ENCODE assay signal across 9 cellular contexts in genomic region chr20:45405566-45406259, GRCh38. TPM values are rescaled to one million over a fixed set of nuclear protein-coding genes. Genes with fewer than 3 reads are reported as not detected.
DNase-seq lines count a peak whose midpoint lies in the region; ATAC-seq and TF ChIP-seq lines count a peak whose summit lies in the region.
"Had no signal": no experiment of that assay in that cellular context is flagged by ENCODE, and none has a peak within 500 bp of the region (broad histone marks: within the 10 kb centered on the region; RNA-seq: fewer than 3 reads in every experiment).

No MANE protein-coding gene starts in this region.

- H3K4me1 ChIP-seq in ACC112 (ENCODE audit: control insufficient read depth, insufficient read depth, low read length, unreplicated experiment) (peaks cover 4% of the 10 kb centered on the region), H9 (ENCODE audit: insufficient read depth, low read length) (peaks cover 3% of the 10 kb centered on the region; the same call in 1 of the 2 replicates)

- H3K9ac ChIP-seq in H9 (ENCODE audit: extremely low read depth, insufficient read length, low read length), result peak overlapping the region; percentile 20

- no peak overlapping the region for H2AK5ac ChIP-seq in H9 (ENCODE audit: insufficient read length, low read length)

- peak overlapping the region; percentile 88 to 92 for H3K4me3 Mint-ChIP-seq in H9
- peak overlapping the region; percentile 72 for H3K4me3 Mint-ChIP-seq in activated T-helper 2 cell treated with anti-CD3 and anti-CD28 coated beads, Interferon-gamma antibody, Interleukin-2, Interleukin-4, amounts not matched to agents 10 μg/mL and 5 μg/mL and 100 μg/mL, durations not matched to agents 14 hours and 24 hours and 36 hours (ENCODE audit: low read depth)

- H3K27me3 Mint-ChIP-seq in H9 (ENCODE audit: low read depth), result peaks cover 44% of the 10 kb centered on the region
- H3K27me3 Mint-ChIP-seq in activated T-helper 2 cell treated with anti-CD3 and anti-CD28 coated beads, Interferon-gamma antibody, Interleukin-2, Interleukin-4, amounts not matched to agents 10 μg/mL and 5 μg/mL and 100 μg/mL, durations not matched to agents 14 hours and 24 hours and 36 hours (ENCODE audit: low read depth), result peaks cover 13% of the 10 kb centered on the region

- DNase-seq in H9 (peak; percentile 40), left cardiac atrium (peak; percentile 71), renal cortical epithelial cell (ENCODE audit: low read depth) (peak; percentile 12), cerebellar nuclear complex (lab: John Stamatoyannopoulos, UW) (no peak)
- no peak for DNase-seq in activated T-helper 2 cell treated with anti-CD3 and anti-CD28 coated beads, Interferon-gamma antibody, Interleukin-2, Interleukin-4, amounts not matched to agents 10 μg/mL and 5 μg/mL and 100 μg/mL, durations not matched to agents 14 hours and 24 hours and 36 hours (ENCODE audit: low spot score)
- DNase-seq in stimulated activated CD4-positive, alpha-beta T cell treated with anti-CD3 and anti-CD28 coated beads, Interleukin-2, amount 100 ng/mL, for 48 hours, result no peak

- peak overlapping the region; percentile 71; the same call in 1 of the 2 replicates for H3K14ac ChIP-seq in H9 (ENCODE audit: insufficient read depth, low read length)

- H3K18ac ChIP-seq in H9 (ENCODE audit: insufficient read length, low read depth, low read length), result peak overlapping the region; percentile 1

- no peak overlapping the region for H2BK5ac ChIP-seq in H9 (ENCODE audit: insufficient read length, low read length)

- peaks cover 21% of the 10 kb centered on the region for H3K23me2 ChIP-seq in H9 (ENCODE audit: insufficient read length, low read depth, low read length, poor library complexity, severe bottlenecking)

- H3K4me1 Mint-ChIP-seq in H9, result peaks cover 12 to 15% of the 10 kb centered on the region in 2 experiments
- peaks cover 14% of the 10 kb centered on the region for H3K4me1 Mint-ChIP-seq in activated T-helper 2 cell treated with anti-CD3 and anti-CD28 coated beads, Interferon-gamma antibody, Interleukin-2, Interleukin-4, amounts not matched to agents 10 μg/mL and 5 μg/mL and 100 μg/mL, durations not matched to agents 14 hours and 24 hours and 36 hours (ENCODE audit: low read depth)

- no peaks in the 10 kb centered on the region for H3K9me3 ChIP-seq in H9 (ENCODE audit: control insufficient read depth, low read depth, low read length)

- no peak overlapping the region for H4K91ac ChIP-seq in H9 (ENCODE audit: insufficient read length, low read depth, low read length)

- no peak overlapping the region for H3K27ac Mint-ChIP-seq in H9
- no peak overlapping the region for H3K27ac Mint-ChIP-seq in activated T-helper 2 cell treated with anti-CD3 and anti-CD28 coated beads, Interferon-gamma antibody, Interleukin-2, Interleukin-4, amounts not matched to agents 10 μg/mL and 5 μg/mL and 100 μg/mL, durations not matched to agents 14 hours and 24 hours and 36 hours

- H3K27ac ChIP-seq in ACC112 (ENCODE audit: low read depth, low read length), result no peak overlapping the region
- no peak overlapping the region for H3K27ac ChIP-seq in H9 (ENCODE audit: insufficient read length, low read depth, low read length)

- no peaks in the 10 kb centered on the region for H4K20me1 ChIP-seq in H9 (ENCODE audit: control insufficient read depth, insufficient read depth, insufficient read length)

- peaks cover 14 to 26% (median 17%) of the 10 kb centered on the region in 3 experiments for H3K36me3 Mint-ChIP-seq in H9 (ENCODE audit: insufficient read depth in 1 of 3, low read depth in 3 of 3)
- H3K36me3 Mint-ChIP-seq in activated T-helper 2 cell treated with anti-CD3 and anti-CD28 coated beads, Interferon-gamma antibody, Interleukin-2, Interleukin-4, amounts not matched to agents 10 μg/mL and 5 μg/mL and 100 μg/mL, durations not matched to agents 14 hours and 24 hours and 36 hours (ENCODE audit: low read depth), result peaks cover 3% of the 10 kb centered on the region

- H2BK12ac ChIP-seq in H9 (ENCODE audit: insufficient read length, low read depth, low read length), result no peak overlapping the region

- H2BK20ac ChIP-seq in H9 (ENCODE audit: low read depth, low read length, poor library complexity, severe bottlenecking), result no peak overlapping the region

- peak overlapping the region; percentile 78 for H3K4me3 ChIP-seq in ACC112 (ENCODE audit: low read depth, low read length)

- H3K4me2 ChIP-seq in H9 (ENCODE audit: insufficient read depth, insufficient read length, low read length), result peak overlapping the region; percentile 97

- H3K79me1 ChIP-seq in H9 (ENCODE audit: insufficient read depth, low read depth, low read length, poor library complexity, severe bottlenecking), result no peaks in the 10 kb centered on the region

- H3T11ph ChIP-seq in H9 (ENCODE audit: low read length), result no peak overlapping the region

- ATAC-seq in left cardiac atrium, result peak; percentile 18 to 62
- no peak for ATAC-seq in GM18909 (IDR thresholded peaks at IDR 0.05; ENCODE audit: poor library complexity, unreplicated experiment)

- no peak overlapping the region for H3K56ac ChIP-seq in H9 (ENCODE audit: insufficient read length, low read depth, low read length)

- no peak overlapping the region for H2BK120ac ChIP-seq in H9 (ENCODE audit: low read depth, low read length, poor library complexity, severe bottlenecking)

- no peak overlapping the region for H3K4ac ChIP-seq in H9 (ENCODE audit: low read depth, low read length)

- TF ChIP-seq CTCF in H9 (conservative IDR thresholded peaks at IDR 0.05), result no peak

- H3K79me2 ChIP-seq in ACC112 (ENCODE audit: control insufficient read depth, insufficient read depth, low read length, unreplicated experiment), result no peaks in the 10 kb centered on the region
- no peaks in the 10 kb centered on the region for H3K79me2 ChIP-seq in H9 (ENCODE audit: insufficient read depth, low read length)

- intact Hi-C loops in activated T-helper 2 cell treated with anti-CD3 and anti-CD28 coated beads, Interferon-gamma antibody, Interleukin-2, Interleukin-4, amounts not matched to agents 10 μg/mL and 5 μg/mL and 100 μg/mL, durations not matched to agents 14 hours and 24 hours and 36 hours (cut with micrococcal nuclease), result no loop called here
- intact Hi-C loops in left cardiac atrium (cut with DNase I), result loop anchor here in 1 of 2 donors (2.0 kb wide), 1 partner anchor 47 kb away; no protein-coding TSS in a partner anchor

- H4K5ac ChIP-seq in H9 (ENCODE audit: insufficient read length, low read depth, low read length), result no peak overlapping the region

- H3K36me3 ChIP-seq in ACC112 (ENCODE audit: insufficient read depth, low read length), result no peaks in the 10 kb centered on the region

- peaks cover 12 to 14% of the 10 kb centered on the region in 2 experiments for H3K9me3 Mint-ChIP-seq in H9
- peaks cover 19% of the 10 kb centered on the region for H3K9me3 Mint-ChIP-seq in activated T-helper 2 cell treated with anti-CD3 and anti-CD28 coated beads, Interferon-gamma antibody, Interleukin-2, Interleukin-4, amounts not matched to agents 10 μg/mL and 5 μg/mL and 100 μg/mL, durations not matched to agents 14 hours and 24 hours and 36 hours

- H2AFZ ChIP-seq in ACC112 (ENCODE audit: low read length, unreplicated experiment) (no peak overlapping the region), H9 (ENCODE audit: low read length) (no peak overlapping the region)

- no peak overlapping the region for H3K23ac ChIP-seq in H9 (ENCODE audit: insufficient read length, low read depth, low read length)

- no peak overlapping the region for H4K8ac ChIP-seq in H9 (replicated peaks; ENCODE audit: insufficient read length, low read depth, low read length)

- no CpG with 5 or more reads among the region's 49 CpGs for WGBS in H9 (ENCODE audit: extremely low coverage, insufficient read length, low lambda C conversion rate)

- H3K27me3 ChIP-seq in ACC112 (ENCODE audit: insufficient read depth, low read length), result peaks cover 23% of the 10 kb centered on the region; the same call in 1 of the 2 replicates
- peaks cover 4% of the 10 kb centered on the region; the same call in 1 of the 2 replicates for H3K27me3 ChIP-seq in H9 (ENCODE audit: insufficient read depth, low read length)

- no peak overlapping the region for H2BK15ac ChIP-seq in H9 (ENCODE audit: low read depth, low read length)

RNA-seq across cellular contexts. Expression of gene DBNDD2, which starts 2.4 kb away (rescaled TPM):
- 39.1 and 39.3 TPM in 2 replicates for total RNA-seq in H9 (2021)
- 12.3 and 12.8 TPM in 2 replicates for total RNA-seq in activated T-helper 2 cell treated with anti-CD3 and anti-CD28 coated beads, Interferon-gamma antibody, Interleukin-2, Interleukin-4, amounts not matched to agents 10 μg/mL and 5 μg/mL and 100 μg/mL, durations not matched to agents 14 hours and 24 hours and 36 hours
- 100 to 1,000 TPM; 177 to 200 TPM for total RNA-seq in left cardiac atrium
- total RNA-seq in renal cortical epithelial cell, result 7.1 and 18.4 TPM in 2 replicates

RNA-seq across cellular contexts. Expression of gene PIGT, which starts 10.2 kb away (rescaled TPM):
- total RNA-seq in H9 (2021) (73.9 and 78.9 TPM in 2 replicates), left cardiac atrium (100 to 1,000 TPM; 104 to 129 TPM), renal cortical epithelial cell (16.3 and 32.9 TPM in 2 replicates)
- total RNA-seq in activated T-helper 2 cell treated with anti-CD3 and anti-CD28 coated beads, Interferon-gamma antibody, Interleukin-2, Interleukin-4, amounts not matched to agents 10 μg/mL and 5 μg/mL and 100 μg/mL, durations not matched to agents 14 hours and 24 hours and 36 hours, result 72.5 and 72.7 TPM in 2 replicates

RNA-seq across cellular contexts. Expression of gene TP53TG5, which starts 27.6 kb away (rescaled TPM):
- total RNA-seq in H9 (2021) (0.59 TPM in 1 of 2 replicates, not detected in the other), left cardiac atrium (1 to 10 TPM in 1 of 2 donors, under 1 TPM in 1; 0.68 to 2.0 TPM), renal cortical epithelial cell (not detected in 2 replicates)
- not detected in 2 replicates for total RNA-seq in activated T-helper 2 cell treated with anti-CD3 and anti-CD28 coated beads, Interferon-gamma antibody, Interleukin-2, Interleukin-4, amounts not matched to agents 10 μg/mL and 5 μg/mL and 100 μg/mL, durations not matched to agents 14 hours and 24 hours and 36 hours
- total RNA-seq: glomerular endothelial cell had no signal

RNA-seq across cellular contexts. Expression of gene SYS1, which starts 42.8 kb away (rescaled TPM):
- total RNA-seq in H9 (2021) (18.6 and 21.0 TPM in 2 replicates), left cardiac atrium (10 to 100 TPM; 23.4 to 24.1 TPM), renal cortical epithelial cell (23.6 and 41.0 TPM in 2 replicates)
- 16.8 and 20.1 TPM in 2 replicates for total RNA-seq in activated T-helper 2 cell treated with anti-CD3 and anti-CD28 coated beads, Interferon-gamma antibody, Interleukin-2, Interleukin-4, amounts not matched to agents 10 μg/mL and 5 μg/mL and 100 μg/mL, durations not matched to agents 14 hours and 24 hours and 36 hours

RNA-seq across cellular contexts. Expression of gene SDC4, which starts 57.5 kb away (rescaled TPM):
- total RNA-seq in H9 (2021) (50.7 and 54.3 TPM in 2 replicates), left cardiac atrium (100 to 1,000 TPM in 1 of 2 donors, 10 to 100 TPM in 1; 51.4 to 152 TPM), renal cortical epithelial cell (500 and 534 TPM in 2 replicates)
- 133 and 136 TPM in 2 replicates for total RNA-seq in activated T-helper 2 cell treated with anti-CD3 and anti-CD28 coated beads, Interferon-gamma antibody, Interleukin-2, Interleukin-4, amounts not matched to agents 10 μg/mL and 5 μg/mL and 100 μg/mL, durations not matched to agents 14 hours and 24 hours and 36 hours

Comparison
In these comparisons a context has a peak if more than half of its experiments do, and no peak if none do; other contexts are left out.
1. DNase-seq: peak in H9 (single experiment), left cardiac atrium (single experiment) and renal cortical epithelial cell (single experiment); none in activated T-helper 2 cell treated with anti-CD3 and anti-CD28 coated beads, Interferon-gamma antibody, Interleukin-2, Interleukin-4, amounts not matched to agents 10 μg/mL and 5 μg/mL and 100 μg/mL, durations not matched to agents 14 hours and 24 hours and 36 hours (single experiment), stimulated activated CD4-positive, alpha-beta T cell treated with anti-CD3 and anti-CD28 coated beads, Interleukin-2, amount 100 ng/mL, for 48 hours (0 of 2) and cerebellar nuclear complex (0 of 2).